8 cellular contexts compared by ENCODE assay signal in genomic region chr7:23299770-23300300, GRCh38. TPM values are rescaled to one million over a fixed set of nuclear protein-coding genes. Genes with fewer than 3 reads are reported as not detected.
DNase-seq lines count a peak whose midpoint lies in the region; ATAC-seq, FAIRE-seq and TF ChIP-seq lines count a peak whose summit lies in the region.

No MANE protein-coding gene starts in this region.

- peaks cover 11 to 13% of the 10 kb centered on the region in 2 donors for H3K4me1 ChIP-seq in kidney (ENCODE audit: control insufficient read depth in 1 of 2, insufficient read depth in 1 of 2, low read depth in 1 of 2, low read length in 2 of 2)
- peaks cover 16% of the 10 kb centered on the region for H3K4me1 ChIP-seq in testis

- H3K27ac ChIP-seq in kidney (ENCODE audit: low read depth in 2 of 2, low read length in 2 of 2) = peak overlapping the region; percentile 18 to 74
- peak overlapping the region; percentile 66 to 70 for H3K27ac ChIP-seq in testis

- peak overlapping the region; percentile 96 for H3K27ac Mint-ChIP-seq in activated naive CD8-positive, alpha-beta T cell treated with anti-CD3 and anti-CD28 coated beads, Interleukin-2, amount 10 ng/mL, durations not matched to agents 7 days and 5 days

- no peak for FAIRE-seq in kidney (lab: Jason Lieb, UNC)

- POLR2A ChIA-PET in activated naive CD8-positive, alpha-beta T cell treated with anti-CD3 and anti-CD28 coated beads, Interleukin-2, amount 10 ng/mL, durations not matched to agents 7 days and 5 days (lab: Charles Lee) = interaction anchor here (0.6 to 1.3 kb wide), 4 partner anchors 10 to 237 kb away, joined by 3 to 6 read pairs (median 4); no protein-coding TSS in a partner anchor

- DNase-seq in COLO668 (lab: John Stamatoyannopoulos, UW; ENCODE audit: unreplicated experiment) (peak; percentile 59), kidney (no peak), testis (no peak), NK-92 (lab: John Stamatoyannopoulos, UW; ENCODE audit: unreplicated experiment) (no peak)
- DNase-seq in activated naive CD8-positive, alpha-beta T cell treated with anti-CD3 and anti-CD28 coated beads, Interleukin-2, amount 10 ng/mL, durations not matched to agents 7 days and 5 days = no peak

- no peaks in the 10 kb centered on the region for H3K27me3 Mint-ChIP-seq in activated naive CD8-positive, alpha-beta T cell treated with anti-CD3 and anti-CD28 coated beads, Interleukin-2, amount 10 ng/mL, durations not matched to agents 7 days and 5 days

- intact Hi-C loops in kidney (cut with DNase I) = no loop called here
- intact Hi-C loops in testis (cut with DNase I; ENCODE audit: low total_unique reads) = no loop called here

- H3K4me3 Mint-ChIP-seq in activated naive CD8-positive, alpha-beta T cell treated with anti-CD3 and anti-CD28 coated beads, Interleukin-2, amount 10 ng/mL, durations not matched to agents 7 days and 5 days = peak overlapping the region; percentile 97

- no peaks in the 10 kb centered on the region for H3K36me3 ChIP-seq in kidney (ENCODE audit: control insufficient read depth in 1 of 2, insufficient read depth in 2 of 2, low read length in 2 of 2)
- no peaks in the 10 kb centered on the region for H3K36me3 ChIP-seq in testis (ENCODE audit: low read depth, missing control alignments)

- WGBS in testis, 2 donors = 4 to 12% methylated on average over 12 of the region's 12 CpGs

- H3K27me3 ChIP-seq in testis = no peaks in the 10 kb centered on the region

- TF ChIP-seq POLR2A in testis (IDR thresholded peaks at IDR 0.05) = no peak

- H3K9me3 ChIP-seq in kidney (ENCODE audit: control insufficient read depth in 1 of 2, low read length in 2 of 2) (no peaks in the 10 kb centered on the region), testis (no peaks in the 10 kb centered on the region)

- peaks cover 5% of the 10 kb centered on the region for H3K9me3 Mint-ChIP-seq in activated naive CD8-positive, alpha-beta T cell treated with anti-CD3 and anti-CD28 coated beads, Interleukin-2, amount 10 ng/mL, durations not matched to agents 7 days and 5 days

- peak overlapping the region; percentile 87 to 91 for H3K9ac ChIP-seq in kidney (ENCODE audit: low read length in 2 of 2)

- peaks cover 38% of the 10 kb centered on the region for H3K4me1 Mint-ChIP-seq in activated naive CD8-positive, alpha-beta T cell treated with anti-CD3 and anti-CD28 coated beads, Interleukin-2, amount 10 ng/mL, durations not matched to agents 7 days and 5 days

- peak overlapping the region; percentile 82 to 94 for H3K4me3 ChIP-seq in kidney (ENCODE audit: low read length in 2 of 2)
- H3K4me3 ChIP-seq in testis = peak overlapping the region; percentile 73 to 85

- no peak for TF ChIP-seq CTCF in kidney (IDR thresholded peaks at IDR 0.05; ENCODE audit: borderline replicate concordance, extremely low read depth, insufficient read depth)
- no peak for TF ChIP-seq CTCF in testis (IDR thresholded peaks at IDR 0.05)

- ATAC-seq in HG02973 (IDR thresholded peaks at IDR 0.05; ENCODE audit: unreplicated experiment) (peak; percentile 11), HG03378 (IDR thresholded peaks at IDR 0.05; ENCODE audit: unreplicated experiment) (no peak), GM19324 (IDR thresholded peaks at IDR 0.05; ENCODE audit: low FRiP score, unreplicated experiment) (no peak)
- ATAC-seq in activated naive CD8-positive, alpha-beta T cell treated with anti-CD3 and anti-CD28 coated beads, Interleukin-2, amount 10 ng/mL, durations not matched to agents 7 days and 5 days (ENCODE audit: low read depth) = no peak

- H3K36me3 Mint-ChIP-seq in activated naive CD8-positive, alpha-beta T cell treated with anti-CD3 and anti-CD28 coated beads, Interleukin-2, amount 10 ng/mL, durations not matched to agents 7 days and 5 days = peaks cover 23% of the 10 kb centered on the region

RNA-seq across cellular contexts. Expression of gene MALSU1, which starts 0.7 kb away (rescaled TPM):
- total RNA-seq in activated naive CD8-positive, alpha-beta T cell treated with anti-CD3 and anti-CD28 coated beads, Interleukin-2, amount 10 ng/mL, durations not matched to agents 7 days and 5 days = 10 to 100 TPM; 46.3 to 52.8 TPM
- total RNA-seq in kidney (40.3 TPM), testis (10 to 100 TPM; 51.8 to 63.8 TPM)
- polyA plus RNA-seq in kidney (ENCODE audit: insufficient read depth, low read depth, low replicate concordance) (94.9 TPM), testis (ENCODE audit: insufficient read depth, low read depth, low replicate concordance) (74.9 TPM)

RNA-seq across cellular contexts. Expression of gene GPNMB, which starts 53.3 kb away (rescaled TPM):
- 10 to 100 TPM; 19.5 to 25.3 TPM for total RNA-seq in activated naive CD8-positive, alpha-beta T cell treated with anti-CD3 and anti-CD28 coated beads, Interleukin-2, amount 10 ng/mL, durations not matched to agents 7 days and 5 days
- total RNA-seq in kidney (60.6 TPM), testis (10 to 100 TPM; 15.6 to 33.6 TPM)
- polyA plus RNA-seq in kidney (ENCODE audit: insufficient read depth, low read depth, low replicate concordance) (43.9 TPM), testis (ENCODE audit: insufficient read depth, low read depth, low replicate concordance) (81.9 TPM)
